In genomic region chr4:53591372-53591892, GRCh38 we compare ENCODE assay signal across 9 cellular contexts. TPM values are rescaled to one million over a fixed set of nuclear protein-coding genes. Genes with fewer than 3 reads are reported as not detected.
DNase-seq lines count a peak whose midpoint lies in the region; ATAC-seq lines count a peak whose summit lies in the region.
"Had no signal": no experiment of that assay in that cellular context is flagged by ENCODE, and none has a peak within 500 bp of the region (broad histone marks: within the 10 kb centered on the region; RNA-seq: fewer than 3 reads in every experiment).

Gene LNX1 (minus strand): TSS chr4:53591486. CDS start chr4:53574002, 17,484 bp downstream.

- DNase-seq in Daoy (ENCODE audit: low read depth) (no peak), NCI-H146 (lab: John Stamatoyannopoulos, UW) (peak; percentile 100), naive B cell (no peak), activated gamma-delta T cell (lab: John Stamatoyannopoulos, UW) (no peak)
- DNase-seq in effector memory CD8-positive, alpha-beta T cell, result no peak

- H3K27ac Mint-ChIP-seq in effector memory CD8-positive, alpha-beta T cell, result no peak within 1 kb of the TSS
- H3K27ac Mint-ChIP-seq in naive B cell, result peak within 1 kb of the TSS in 2 of 6 donors; percentile 17 to 40

- no peak for ATAC-seq in effector memory CD8-positive, alpha-beta T cell (replicated peaks)
- peak; percentile 23 to 41 for ATAC-seq in naive B cell (ENCODE audit: low read depth in 2 of 2)
- ATAC-seq in HG03135 (IDR thresholded peaks at IDR 0.05; ENCODE audit: unreplicated experiment), result no peak
- ATAC-seq in GM18873 (IDR thresholded peaks at IDR 0.05; ENCODE audit: low FRiP score, unreplicated experiment), result no peak
- no peak for ATAC-seq in HG02588 (IDR thresholded peaks at IDR 0.05; ENCODE audit: unreplicated experiment)

- H3K9me3 Mint-ChIP-seq in effector memory CD8-positive, alpha-beta T cell, result no peaks in the 10 kb centered on the region
- H3K9me3 Mint-ChIP-seq in naive B cell, result no peaks in the 10 kb centered on the region

- peaks cover 3 to 8% of the 10 kb centered on the region in 2 donors for H3K4me1 Mint-ChIP-seq in effector memory CD8-positive, alpha-beta T cell (ENCODE audit: low read depth in 2 of 2)
- H3K4me1 Mint-ChIP-seq in naive B cell, result peaks cover 12 to 20% (median 16%) of the 10 kb centered on the region in 3 donors

- peaks cover 29 to 61% of the 10 kb centered on the region in 2 donors for H3K27me3 Mint-ChIP-seq in effector memory CD8-positive, alpha-beta T cell
- peaks cover 7 to 39% (median 30%) of the 10 kb centered on the region in 3 donors for H3K27me3 Mint-ChIP-seq in naive B cell

- no peaks in the 10 kb centered on the region for H3K36me3 Mint-ChIP-seq in effector memory CD8-positive, alpha-beta T cell (ENCODE audit: insufficient read depth)
- H3K36me3 Mint-ChIP-seq in naive B cell, result no peaks in the 10 kb centered on the region

- peak within 1 kb of the TSS; percentile 10 to 30 for H3K4me3 Mint-ChIP-seq in effector memory CD8-positive, alpha-beta T cell
- peak within 1 kb of the TSS in 7 of 8 donors; percentile 54 to 84 (median 78) for H3K4me3 Mint-ChIP-seq in naive B cell

RNA-seq across cellular contexts. Expression of gene LNX1, which starts in this region (rescaled TPM):
- 2.5 and 10.2 TPM in 2 replicates for total RNA-seq in Daoy (2014; rRNA removed; shearing (Covaris generic))
- polyA plus RNA-seq in naive B cell (ENCODE audit: low read depth in 6 of 6), result under 1 TPM in 5 of 6 donors, not detected in 1; 0.09 to 0.67 (median 0.49) TPM
- total RNA-seq: T-helper 2 cell treated with Interferon-gamma antibody and Interleukin-4, amounts not matched to agents 100 ng/mL and 5 ng/mL, for 36 hours had no signal

Comparison
In these comparisons a context has a peak if more than half of its experiments do, and no peak if none do; other contexts are left out.
1. Peak in ATAC-seq in naive B cell; RNA of the gene not detected or under 1 TPM.